Comparison of ENCODE assay signal across 10 cellular contexts in genomic region chr5:80967500-80968181, GRCh38. TPM values are rescaled to one million over a fixed set of nuclear protein-coding genes. Genes with fewer than 3 reads are reported as not detected.
A peak's percentile ranks its signal among the peaks of the same experiment; 100 is the strongest.
DNase-seq lines count a peak whose midpoint lies in the region; ATAC-seq, FAIRE-seq and TF ChIP-seq lines count a peak whose summit lies in the region.
"Had no signal": no experiment of that assay in that cellular context is flagged by ENCODE, and none has a peak within 500 bp of the region (broad histone marks: within the 10 kb centered on the region; RNA-seq: fewer than 3 reads in every experiment).

No MANE protein-coding gene starts in this region.

- no peaks in the 10 kb centered on the region for H3K9me3 ChIP-seq in CD4-positive, alpha-beta memory T cell (ENCODE audit: control insufficient read depth in 1 of 2, low read length in 2 of 2)
- H3K9me3 ChIP-seq: neutrophil had no signal

- no peaks in the 10 kb centered on the region for H3K27me3 Mint-ChIP-seq in CD4-positive, alpha-beta memory T cell
- H3K27me3 Mint-ChIP-seq in type B pancreatic cell = peaks cover 48% of the 10 kb centered on the region

- no peak for FAIRE-seq in frontal cortex (lab: Jason Lieb, UNC)

- no peak for DNase-seq in CD4-positive, alpha-beta memory T cell
- peak; percentile 66 for DNase-seq in NCI-H146 (lab: John Stamatoyannopoulos, UW)
- peak; percentile 82 for DNase-seq in dermis blood vessel endothelial cell
- DNase-seq in non-pigmented ciliary epithelial cell (ENCODE audit: low read depth) = peak; percentile 78
- DNase-seq in HK-2 (ENCODE audit: unreplicated experiment) = no peak
- no peak for DNase-seq in type B pancreatic cell (ENCODE audit: extremely low spot score, unreplicated experiment)
- DNase-seq in frontal cortex (ENCODE audit: low spot score in 2 of 2) = no peak
- DNase-seq: NCI-H1417 treated with DMSO at 0.1 percent for 48 hours had no signal

- H3K27me3 ChIP-seq in CD4-positive, alpha-beta memory T cell (ENCODE audit: insufficient read depth, low read length) = no peaks in the 10 kb centered on the region

- CTCF ChIA-PET in CD4-positive, alpha-beta memory T cell (lab: Charles Lee; ENCODE audit: partially characterized antibody) = interaction anchor here (1.0 to 2.0 kb wide), 3 partner anchors 41 to 141 kb away, joined by 3 to 6 read pairs (median 3); no protein-coding TSS in a partner anchor

- H3K9me3 Mint-ChIP-seq in CD4-positive, alpha-beta memory T cell = no peaks in the 10 kb centered on the region
- H3K9me3 Mint-ChIP-seq in type B pancreatic cell = no peaks in the 10 kb centered on the region

- no peak overlapping the region for H3K27ac ChIP-seq in CD4-positive, alpha-beta memory T cell (ENCODE audit: low read depth, low read length)
- H3K27ac ChIP-seq: neutrophil had no signal

- POLR2A ChIA-PET in CD4-positive, alpha-beta memory T cell (lab: Charles Lee; ENCODE audit: partially characterized antibody) = no interaction called here

- intact Hi-C loops in CD4-positive, alpha-beta memory T cell (cut with micrococcal nuclease) = loop anchor here (10.0 kb wide), 1 partner anchor 313 kb away; the partner anchor contains the start of genes DHFR and MSH3

- H3K4me3 Mint-ChIP-seq in CD4-positive, alpha-beta memory T cell = peak overlapping the region in 3 of 8 donors; percentile 15 to 36 (median 34)
- no peak overlapping the region for H3K4me3 Mint-ChIP-seq in type B pancreatic cell

- H3K4me3 ChIP-seq in CD4-positive, alpha-beta memory T cell (ENCODE audit: low read length in 2 of 2) = no peak overlapping the region

- peaks cover 40% of the 10 kb centered on the region for H3K4me1 ChIP-seq in CD4-positive, alpha-beta memory T cell (ENCODE audit: insufficient read depth, low read length)

- peaks cover 7 to 11% of the 10 kb centered on the region in 2 donors for H3K36me3 Mint-ChIP-seq in CD4-positive, alpha-beta memory T cell
- H3K36me3 Mint-ChIP-seq in type B pancreatic cell = no peaks in the 10 kb centered on the region

- TF ChIP-seq CTCF in type B pancreatic cell (conservative IDR thresholded peaks at IDR 0.05) = no peak

- peaks cover 44 to 78% (median 60%) of the 10 kb centered on the region in 4 donors for H3K4me1 Mint-ChIP-seq in CD4-positive, alpha-beta memory T cell
- no peaks in the 10 kb centered on the region for H3K4me1 Mint-ChIP-seq in type B pancreatic cell (ENCODE audit: unreplicated experiment)

- no peak for ATAC-seq in HG03521 (IDR thresholded peaks at IDR 0.05; ENCODE audit: unreplicated experiment)

- H3K36me3 ChIP-seq in CD4-positive, alpha-beta memory T cell (ENCODE audit: insufficient read depth, low read length) = no peaks in the 10 kb centered on the region
- H3K36me3 ChIP-seq: neutrophil had no signal

- peak overlapping the region in 6 of 7 donors; percentile 10 to 63 (median 53) for H3K27ac Mint-ChIP-seq in CD4-positive, alpha-beta memory T cell
- H3K27ac Mint-ChIP-seq in type B pancreatic cell = no peak overlapping the region

RNA-seq across cellular contexts. Expression of gene RASGRF2, which starts 7.5 kb away (rescaled TPM):
- 10 to 100 TPM; 33.7 to 39.3 TPM for total RNA-seq in CD4-positive, alpha-beta memory T cell
- 10 to 100 TPM; 10.0 to 16.9 TPM for polyA plus RNA-seq in CD4-positive, alpha-beta memory T cell
- total RNA-seq in dermis blood vessel endothelial cell = 25.6 and 26.4 TPM in 2 replicates
- 2.1 and 2.4 TPM in 2 replicates for total RNA-seq in type B pancreatic cell (ENCODE audit: low replicate concordance)
- 12.2 TPM for total RNA-seq in frontal cortex

Comparison
In these comparisons a context has a peak if more than half of its experiments do, and no peak if none do; other contexts are left out.
1. DNase-seq: peak in NCI-H146 (single experiment), dermis blood vessel endothelial cell (single experiment) and non-pigmented ciliary epithelial cell (single experiment); none in CD4-positive, alpha-beta memory T cell (0 of 5), HK-2 (single experiment), type B pancreatic cell (single experiment) and frontal cortex (0 of 2).